Comparison of ENCODE assay signal across 23 cellular contexts in genomic region chr6:70673054-70673453, GRCh38. TPM values are rescaled to one million over a fixed set of nuclear protein-coding genes. Genes with fewer than 3 reads are reported as not detected.
DNase-seq lines count a peak whose midpoint lies in the region; ATAC-seq, FAIRE-seq and TF ChIP-seq lines count a peak whose summit lies in the region.
"Had no signal": no experiment of that assay in that cellular context is flagged by ENCODE, and none has a peak within 500 bp of the region (broad histone marks: within the 10 kb centered on the region; RNA-seq: fewer than 3 reads in every experiment).

No MANE protein-coding gene starts in this region.

- H3K36me3 Mint-ChIP-seq in activated T-helper 2 cell treated with anti-CD3 and anti-CD28 coated beads, Interferon-gamma antibody, Interleukin-2, Interleukin-4, amounts not matched to agents 10 μg/mL and 5 μg/mL and 100 μg/mL, durations not matched to agents 14 hours and 24 hours and 36 hours (ENCODE audit: low read depth), result peaks cover 25% of the 10 kb centered on the region

- no peak for TF ChIP-seq CTCF in AG10803 (conservative IDR thresholded peaks at IDR 0.05; ENCODE audit: low read length)

- H3K27ac Mint-ChIP-seq in activated T-helper 2 cell treated with anti-CD3 and anti-CD28 coated beads, Interferon-gamma antibody, Interleukin-2, Interleukin-4, amounts not matched to agents 10 μg/mL and 5 μg/mL and 100 μg/mL, durations not matched to agents 14 hours and 24 hours and 36 hours, result peak overlapping the region; percentile 7

- H3K4me3 Mint-ChIP-seq in activated T-helper 2 cell treated with anti-CD3 and anti-CD28 coated beads, Interferon-gamma antibody, Interleukin-2, Interleukin-4, amounts not matched to agents 10 μg/mL and 5 μg/mL and 100 μg/mL, durations not matched to agents 14 hours and 24 hours and 36 hours (ENCODE audit: low read depth), result no peak overlapping the region
- H3K4me3 Mint-ChIP-seq: central memory CD8-positive, alpha-beta T cell had no signal

- H3K4me3 ChIP-seq in AG10803 (ENCODE audit: low read length), result no peak overlapping the region
- no peak overlapping the region for H3K4me3 ChIP-seq in right cardiac atrium (ENCODE audit: low read length)
- H3K4me3 ChIP-seq: adrenal gland, ovary, Peyer's patch, suprapubic skin had no signal

- H3K27ac ChIP-seq in right cardiac atrium (ENCODE audit: low read length), result peak overlapping the region; percentile 3
- H3K27ac ChIP-seq: adrenal gland, ovary, Peyer's patch, suprapubic skin had no signal

- DNase-seq in AG10803 (ENCODE audit: low read depth) (peak; percentile 6), EH (ENCODE audit: low read depth) (peak; percentile 15), right cardiac atrium (no peak), HTR-8/SVneo (ENCODE audit: insufficient read length, low spot score) (no peak), NCI-H1092 treated with DMSO at 0.1 percent for 48 hours (lab: John Stamatoyannopoulos, UW) (no peak)
- DNase-seq in activated T-helper 2 cell treated with anti-CD3 and anti-CD28 coated beads, Interferon-gamma antibody, Interleukin-2, Interleukin-4, amounts not matched to agents 10 μg/mL and 5 μg/mL and 100 μg/mL, durations not matched to agents 14 hours and 24 hours and 36 hours (ENCODE audit: low spot score), result no peak
- DNase-seq: activated CD4-positive, alpha-beta T cell treated with anti-CD3 and anti-CD28 coated beads for 48 hours; effector CD8-positive, alpha-beta T cell; GF-D8; NCI-H1417; NCI-H2171; NCI-H748 treated with DMSO at 0.1 percent for 48 hours; ovary; Peyer's patch; SK-N-SH; stimulated activated CD4-positive, alpha-beta T cell treated with anti-CD3 and anti-CD28 coated beads, Interleukin-4, amount 100 ng/mL, for 4 hours; stimulated activated CD8-positive, alpha-beta memory T cell treated with anti-CD3 and anti-CD28 coated beads, Interleukin-4, amount 100 ng/mL, for 48 hours had no signal

- H3K4me1 ChIP-seq in right cardiac atrium (ENCODE audit: control insufficient read depth, insufficient read depth, low read length), result peaks cover 5% of the 10 kb centered on the region

- H3K27me3 Mint-ChIP-seq in activated T-helper 2 cell treated with anti-CD3 and anti-CD28 coated beads, Interferon-gamma antibody, Interleukin-2, Interleukin-4, amounts not matched to agents 10 μg/mL and 5 μg/mL and 100 μg/mL, durations not matched to agents 14 hours and 24 hours and 36 hours (ENCODE audit: low read depth), result no peaks in the 10 kb centered on the region
- H3K27me3 Mint-ChIP-seq: central memory CD8-positive, alpha-beta T cell had no signal

- ATAC-seq in right cardiac atrium, result peak in 1 of 2 donors; percentile 18
- ATAC-seq in GM21360 (IDR thresholded peaks at IDR 0.05; ENCODE audit: unreplicated experiment), result no peak
- no peak for ATAC-seq in GM21367 (IDR thresholded peaks at IDR 0.05; ENCODE audit: unreplicated experiment)

- 43% methylated on average over 2 of the region's 2 CpGs for WGBS in right cardiac atrium

- no peaks in the 10 kb centered on the region for H3K9me3 Mint-ChIP-seq in activated T-helper 2 cell treated with anti-CD3 and anti-CD28 coated beads, Interferon-gamma antibody, Interleukin-2, Interleukin-4, amounts not matched to agents 10 μg/mL and 5 μg/mL and 100 μg/mL, durations not matched to agents 14 hours and 24 hours and 36 hours
- H3K9me3 Mint-ChIP-seq: central memory CD8-positive, alpha-beta T cell had no signal

- H3K4me1 Mint-ChIP-seq in activated T-helper 2 cell treated with anti-CD3 and anti-CD28 coated beads, Interferon-gamma antibody, Interleukin-2, Interleukin-4, amounts not matched to agents 10 μg/mL and 5 μg/mL and 100 μg/mL, durations not matched to agents 14 hours and 24 hours and 36 hours (ENCODE audit: low read depth), result peaks cover 61% of the 10 kb centered on the region

- FAIRE-seq in HTR-8/SVneo (lab: Jason Lieb, UNC), result no peak
- FAIRE-seq: D721Med had no signal

- intact Hi-C loops in activated T-helper 2 cell treated with anti-CD3 and anti-CD28 coated beads, Interferon-gamma antibody, Interleukin-2, Interleukin-4, amounts not matched to agents 10 μg/mL and 5 μg/mL and 100 μg/mL, durations not matched to agents 14 hours and 24 hours and 36 hours (cut with micrococcal nuclease), result no loop called here
- intact Hi-C loops in right cardiac atrium (cut with DNase I), result no loop called here

- H3K9me3 ChIP-seq in right cardiac atrium (ENCODE audit: control insufficient read depth, low read length), result no peaks in the 10 kb centered on the region
- H3K9me3 ChIP-seq: adrenal gland, ovary, Peyer's patch, SK-N-SH, suprapubic skin had no signal

- no peaks in the 10 kb centered on the region for H3K27me3 ChIP-seq in right cardiac atrium (ENCODE audit: control insufficient read depth, insufficient read depth)
- H3K27me3 ChIP-seq: adrenal gland, ovary, Peyer's patch, suprapubic skin had no signal

RNA-seq across cellular contexts. Expression of gene SMAP1, which starts 5.4 kb away (rescaled TPM):
- 25.9 and 26.0 TPM in 2 replicates for total RNA-seq in activated T-helper 2 cell treated with anti-CD3 and anti-CD28 coated beads, Interferon-gamma antibody, Interleukin-2, Interleukin-4, amounts not matched to agents 10 μg/mL and 5 μg/mL and 100 μg/mL, durations not matched to agents 14 hours and 24 hours and 36 hours
- 10 to 100 TPM; 27.5 to 36.0 (median 31.5) TPM for total RNA-seq in right cardiac atrium
- 16.2 TPM for polyA plus RNA-seq in right cardiac atrium

Comparison
In these comparisons a context has a peak if more than half of its experiments do, and no peak if none do; other contexts are left out.
1. DNase-seq: peak in AG10803 (single experiment) and EH (single experiment); none in activated T-helper 2 cell treated with anti-CD3 and anti-CD28 coated beads, Interferon-gamma antibody, Interleukin-2, Interleukin-4, amounts not matched to agents 10 μg/mL and 5 μg/mL and 100 μg/mL, durations not matched to agents 14 hours and 24 hours and 36 hours (single experiment), right cardiac atrium (0 of 3), HTR-8/SVneo (single experiment) and NCI-H1092 treated with DMSO at 0.1 percent for 48 hours (single experiment).